ENCODE assay signal across 8 cellular contexts in the genomic region with DNA sequence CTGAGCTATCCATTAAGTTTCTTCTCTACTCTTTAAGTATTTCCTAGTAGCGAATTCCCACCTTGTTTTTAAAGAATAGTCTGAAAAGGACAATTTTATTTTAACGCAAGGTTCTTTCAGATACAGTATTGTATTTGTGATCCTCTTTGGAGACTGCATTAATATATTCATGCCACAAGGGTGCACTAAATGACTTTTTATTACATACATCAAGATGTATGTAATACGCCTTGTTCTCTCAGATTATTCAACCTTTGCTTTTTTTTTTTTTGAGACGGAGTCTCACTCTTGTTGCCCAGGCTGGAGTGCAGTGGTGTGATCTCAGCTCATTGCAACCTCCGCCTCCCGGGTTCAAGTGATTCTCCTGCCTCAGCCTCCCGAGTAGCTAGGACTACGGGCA. TPM values are rescaled to one million over a fixed set of nuclear protein-coding genes. Genes with fewer than 3 reads are reported as not detected.
DNase-seq lines count a peak whose midpoint lies in the region; ATAC-seq, FAIRE-seq and TF ChIP-seq lines count a peak whose summit lies in the region.
"Not testable (repeated sequence)": the region's sequence is repeated elsewhere in the genome, so short reads cannot be mapped to it uniquely, and the experiment has no call there.

No MANE protein-coding gene starts in this region.

- DNase-seq in DMS 273 (lab: John Stamatoyannopoulos, UW; ENCODE audit: unreplicated experiment) (peak; percentile 49), HT-29 (ENCODE audit: low spot score) (peak; percentile 41), NCI-H2107 treated with DMSO at 0.1 percent for 48 hours (lab: John Stamatoyannopoulos, UW; ENCODE audit: unreplicated experiment) (peak; percentile 12), SK-MEL-5 (ENCODE audit: low read depth, low spot score) (peak; percentile 66), K562 (ENCODE audit: extremely low read depth in 1 of 4, low spot score in 3 of 4) (peak in 3 of 4 experiments; percentile 14 to 26 (median 14)), fibroblast of villous mesenchyme (ENCODE audit: low read depth) (peak; percentile 60), mesendoderm (peak; percentile 30)
- not testable (repeated sequence) for DNase-seq in thoracic aorta (ENCODE audit: low spot score)

- WGBS in K562 (ENCODE audit: insufficient coverage, low coverage, missing lambda C conversion rate) = 54% methylated on average over 3 of the region's 8 CpGs
- WGBS in mesendoderm (ENCODE audit: extremely low coverage, insufficient coverage, low lambda C conversion rate) = no CpG with 5 or more reads among the region's 8 CpGs

- not testable (repeated sequence) for H2BK15ac ChIP-seq in mesendoderm (replicated peaks; ENCODE audit: low read depth)

- H3K36me3 ChIP-seq in K562 (ENCODE audit: control insufficient read depth, insufficient read depth, low read length) (peaks cover 34% of the 10 kb centered on the region; the same call in 2 of the 3 replicates), thoracic aorta (peaks cover 17% of the 10 kb centered on the region)
- not testable (repeated sequence) for H3K36me3 ChIP-seq in mesendoderm (ENCODE audit: control insufficient read depth, insufficient read depth, low read length)

- H3K9me3 ChIP-seq in K562 (replicated peaks; ENCODE audit: control insufficient read depth, insufficient read depth, low read depth, low read length); thoracic aorta: not testable (repeated sequence)

- not testable (repeated sequence) for H2AK5ac ChIP-seq in mesendoderm (ENCODE audit: low read length)

- not testable (repeated sequence) for FAIRE-seq in K562 (lab: Jason Lieb, UNC)

- not testable (repeated sequence) for H3K9me1 ChIP-seq in K562 (ENCODE audit: control insufficient read depth, insufficient read depth, low read length)

- not testable (repeated sequence) for H4K20me1 ChIP-seq in K562 (replicated peaks; ENCODE audit: control insufficient read depth, insufficient read depth, low read length)

- H4K5ac ChIP-seq in mesendoderm (ENCODE audit: low read length) = not testable (repeated sequence)

- in situ Hi-C loops in SK-MEL-5 (cut with HindIII; ENCODE audit: low pct_unique_long_range_greater_than_20kb, low sequenced_read_pairs); K562 (cut with MboI): not testable (repeated sequence)

- not testable (repeated sequence) for H4K8ac ChIP-seq in mesendoderm (ENCODE audit: low read depth, low read length)

- H3K18ac ChIP-seq in mesendoderm (ENCODE audit: low read length) = not testable (repeated sequence)

- intact Hi-C loops in K562 (cut with micrococcal nuclease) = loop anchor here (1.0 kb wide), 1 partner anchor 80 kb away; no protein-coding TSS in a partner anchor

- POLR2A ChIA-PET in K562 (lab: Yijun Ruan, JAX) = interaction anchor here (0.6 to 1.8 kb wide), 5 partner anchors 9 to 728 kb away, joined by 3 to 6 read pairs (median 3); partner anchors contain the start of gene GNE

- H3K23ac ChIP-seq in mesendoderm (ENCODE audit: low read length) = not testable (repeated sequence)

- TF ChIP-seq POLR2A in K562 (conservative IDR thresholded peaks at IDR 0.05) = not testable (repeated sequence)

- H3K27me3 ChIP-seq in K562 (ENCODE audit: control insufficient read depth in 2 of 2, insufficient read depth in 2 of 2, low read length in 2 of 2); mesendoderm (ENCODE audit: insufficient read depth, low read length, poor library complexity); thoracic aorta (replicated peaks; ENCODE audit: insufficient read depth): not testable (repeated sequence)

- not testable (repeated sequence) for H3K79me1 ChIP-seq in mesendoderm (ENCODE audit: low read length)

- TF ChIP-seq RAD21 in K562 (CRISPR knock-in tag; conservative IDR thresholded peaks at IDR 0.05 in 1 of 2, IDR thresholded peaks at IDR 0.05 in 1 of 2) = peak in 1 of 2 experiments; percentile 64; a peak in 2 of 4 replicates

- not testable (repeated sequence) for BruUV-seq in K562 (replicated peaks; lab: Mats Ljungman, UMichigan)

- CTCF ChIA-PET in K562 (lab: Yijun Ruan, JAX; ENCODE audit: low intra/inter-chr PET ratio) = interaction anchor here (2.2 kb wide), 1 partner anchor 80 kb away, joined by 31 read pairs; no protein-coding TSS in a partner anchor

- not testable (repeated sequence) for H3K4me1 ChIP-seq in K562 (replicated peaks in 1 of 2; ENCODE audit: control insufficient read depth in 2 of 2, insufficient read depth in 2 of 2, low read length in 2 of 2); mesendoderm (ENCODE audit: control insufficient read depth, low read depth, low read length)
- H3K4me1 ChIP-seq in thoracic aorta (ENCODE audit: control insufficient read depth in 1 of 2, low read depth in 2 of 2) = peaks cover 9 to 15% of the 10 kb centered on the region in 2 donors

- not testable (repeated sequence) for H2BK5ac ChIP-seq in mesendoderm (ENCODE audit: low read length)

- peak in 2 of 3 experiments; percentile 15 to 58; a peak in 3 of 6 replicates for TF ChIP-seq CTCF in K562 (IDR thresholded peaks at IDR 0.05 in 2 of 3, conservative IDR thresholded peaks at IDR 0.05 in 1 of 3; ENCODE audit: insufficient read depth in 2 of 3, low read depth in 1 of 3, low read length in 3 of 3)
- peak; percentile 45 for TF ChIP-seq CTCF in fibroblast of villous mesenchyme (IDR thresholded peaks at IDR 0.05; ENCODE audit: insufficient read depth, low read depth, low read length)
- TF ChIP-seq CTCF in thoracic aorta (IDR thresholded peaks at IDR 0.05) = peak; percentile 13

- not testable (repeated sequence) for H3K4me2 ChIP-seq in K562 (ENCODE audit: insufficient read depth, low read length); mesendoderm (ENCODE audit: low read length)

- H2BK120ac ChIP-seq in mesendoderm (ENCODE audit: low read depth, low read length) = not testable (repeated sequence)

- H3K27ac ChIP-seq in K562 (ENCODE audit: extremely low read depth, low read depth, low read length); mesendoderm (ENCODE audit: low read depth, low read length); thoracic aorta: not testable (repeated sequence)

- not testable (repeated sequence) for H3K4me3 ChIP-seq in K562; fibroblast of villous mesenchyme (ENCODE audit: low read depth, low read length); mesendoderm (ENCODE audit: low read length); thoracic aorta

- peak; percentile 70 for ATAC-seq in K562
- not testable (repeated sequence) for ATAC-seq in thoracic aorta (ENCODE audit: insufficient number of reproducible peaks, low FRiP score, low read depth)

- H2AFZ ChIP-seq in K562 (ENCODE audit: low read depth, low read length) = not testable (repeated sequence)

- H3K56ac ChIP-seq in mesendoderm (ENCODE audit: low read length) = not testable (repeated sequence)

- not testable (repeated sequence) for H3K9ac ChIP-seq in K562 (ENCODE audit: insufficient read depth in 1 of 2, low read depth in 2 of 2, low read length in 2 of 2); mesendoderm (ENCODE audit: low read length)

- H3K79me2 ChIP-seq in K562 (ENCODE audit: control insufficient read depth, insufficient read depth, low read length); mesendoderm (ENCODE audit: control insufficient read depth, insufficient read depth, low read length): not testable (repeated sequence)

- TF ChIP-seq EP300 in K562 (IDR thresholded peaks at IDR 0.05; ENCODE audit: low read length) = not testable (repeated sequence)

- H3K4ac ChIP-seq in mesendoderm (ENCODE audit: low read depth, low read length) = not testable (repeated sequence)

RNA-seq across cellular contexts. Expression of gene GNE, which starts 10.2 kb away (rescaled TPM):
- 22.1 and 24.5 TPM in 2 replicates for total RNA-seq in HT-29 (2014; rRNA removed; shearing (Covaris generic))
- 23.9 and 24.1 TPM in 2 replicates for total RNA-seq in SK-MEL-5 (2014; rRNA removed; shearing (Covaris generic))
- 15.7 and 18.5 TPM in 2 replicates for polyA plus RNA-seq in SK-MEL-5 (2015; cell fraction: cytosol; rRNA removed)
- 7.0 and 7.9 TPM in 2 replicates for polyA plus RNA-seq in SK-MEL-5 (2015; cell fraction: nucleus; rRNA removed)
- total RNA-seq in K562 (2011; cell fraction: chromatin; rRNA removed; ENCODE audit: low replicate concordance) = 24.2 and 26.9 TPM in 2 replicates
- total RNA-seq in K562 (2011; cell fraction: nucleolus; rRNA removed) = 12.0 and 12.3 TPM in 2 replicates
- 12.7 and 13.9 TPM in 2 replicates for total RNA-seq in K562 (2011; cell fraction: nucleoplasm; rRNA removed)
- total RNA-seq in K562 (2014; rRNA removed) = 12.0 and 13.3 TPM in 2 replicates
- 15.4 TPM in 2 replicates for total RNA-seq in K562 (2014; rRNA removed; fragmentation: Illumina TruSeq; extraction: Trizol)
- total RNA-seq in K562 (2015; rRNA removed; fragmentation: Illumina TruSeq; extraction: Trizol) = 10.3 and 11.6 TPM in 2 replicates
- total RNA-seq in K562 (2021) = 12.8 and 13.8 TPM in 2 replicates
- 15.9 and 18.6 TPM in 2 replicates for polyA plus RNA-seq in K562 (2011; rRNA removed)
- polyA plus RNA-seq in K562 (2011; cell fraction: cytosol; rRNA removed) = 9.7 and 18.0 TPM in 2 replicates
- 6.7 and 7.8 TPM in 2 replicates for polyA plus RNA-seq in K562 (2011; cell fraction: nucleus; rRNA removed)
- polyA plus RNA-seq in K562 (2012) = 5.8 and 9.4 TPM in 2 replicates
- polyA plus RNA-seq in K562 (2014; fragmentation: Illumina TruSeq; extraction: Trizol) = 13.7 and 14.2 TPM in 2 replicates
- polyA plus RNA-seq in K562 (2014; fragmentation: Nextera tagmentation; extraction: Ambion mirVana) = 1 to 10 TPM; 5.1 to 6.3 TPM
- 9.3 and 11.5 TPM in 2 replicates for polyA plus RNA-seq in K562 (2014; rRNA removed)
- 53.9 and 56.0 TPM in 2 replicates for polyA minus RNA-seq in K562 (2011; rRNA and poly(A)+ RNA removed)
- 13.8 and 18.3 TPM in 2 replicates for polyA minus RNA-seq in K562 (2011; cell fraction: cytosol; rRNA and poly(A)+ RNA removed)
- 5.0 and 13.0 TPM in 2 replicates for polyA minus RNA-seq in K562 (2011; cell fraction: nucleus; rRNA and poly(A)+ RNA removed)
- 24.2 and 32.4 TPM in 2 replicates for total RNA-seq in fibroblast of villous mesenchyme
- 5.0 TPM for polyA plus RNA-seq in mesendoderm (2013, experiment 1 of 2)
- 4.9 TPM for polyA plus RNA-seq in mesendoderm (2013, experiment 2 of 2)
- 10 to 100 TPM; 23.3 to 26.1 TPM for total RNA-seq in thoracic aorta

RNA-seq across cellular contexts. Expression of gene CLTA, which starts 57.3 kb away (rescaled TPM):
- 273 and 289 TPM in 2 replicates for total RNA-seq in HT-29 (2014; rRNA removed; shearing (Covaris generic))
- 323 and 362 TPM in 2 replicates for total RNA-seq in SK-MEL-5 (2014; rRNA removed; shearing (Covaris generic))
- 262 and 270 TPM in 2 replicates for polyA plus RNA-seq in SK-MEL-5 (2015; cell fraction: cytosol; rRNA removed)
- polyA plus RNA-seq in SK-MEL-5 (2015; cell fraction: nucleus; rRNA removed) = 35.6 and 39.1 TPM in 2 replicates
- 13.9 and 15.8 TPM in 2 replicates for total RNA-seq in K562 (2011; cell fraction: chromatin; rRNA removed; ENCODE audit: low replicate concordance)
- total RNA-seq in K562 (2011; cell fraction: nucleolus; rRNA removed) = 17.2 and 17.5 TPM in 2 replicates
- total RNA-seq in K562 (2011; cell fraction: nucleoplasm; rRNA removed) = 19.0 and 24.3 TPM in 2 replicates
- 186 and 196 TPM in 2 replicates for total RNA-seq in K562 (2014; rRNA removed)
- total RNA-seq in K562 (2014; rRNA removed; fragmentation: Illumina TruSeq; extraction: Trizol) = 129 and 131 TPM in 2 replicates
- 156 and 161 TPM in 2 replicates for total RNA-seq in K562 (2015; rRNA removed; fragmentation: Illumina TruSeq; extraction: Trizol)
- 140 and 144 TPM in 2 replicates for total RNA-seq in K562 (2021)
- 104 and 137 TPM in 2 replicates for polyA plus RNA-seq in K562 (2011; rRNA removed)
- 89.6 and 109 TPM in 2 replicates for polyA plus RNA-seq in K562 (2011; cell fraction: cytosol; rRNA removed)
- 27.8 and 38.7 TPM in 2 replicates for polyA plus RNA-seq in K562 (2011; cell fraction: nucleus; rRNA removed)
- 169 and 197 TPM in 2 replicates for polyA plus RNA-seq in K562 (2012)
- polyA plus RNA-seq in K562 (2014; fragmentation: Illumina TruSeq; extraction: Trizol) = 144 and 156 TPM in 2 replicates
- 10 to 100 TPM; 37.8 to 39.6 TPM for polyA plus RNA-seq in K562 (2014; fragmentation: Nextera tagmentation; extraction: Ambion mirVana)
- 206 and 219 TPM in 2 replicates for polyA plus RNA-seq in K562 (2014; rRNA removed)
- 60.8 and 67.3 TPM in 2 replicates for polyA minus RNA-seq in K562 (2011; rRNA and poly(A)+ RNA removed)
- 49.0 and 55.3 TPM in 2 replicates for polyA minus RNA-seq in K562 (2011; cell fraction: cytosol; rRNA and poly(A)+ RNA removed)
- 12.7 and 16.2 TPM in 2 replicates for polyA minus RNA-seq in K562 (2011; cell fraction: nucleus; rRNA and poly(A)+ RNA removed)
- 194 and 265 TPM in 2 replicates for total RNA-seq in fibroblast of villous mesenchyme
- polyA plus RNA-seq in mesendoderm (2013, experiment 1 of 2) = 250 TPM
- 248 TPM for polyA plus RNA-seq in mesendoderm (2013, experiment 2 of 2)
- total RNA-seq in thoracic aorta = 100 to 1,000 TPM; 127 to 145 TPM
